In the genomic region with DNA sequence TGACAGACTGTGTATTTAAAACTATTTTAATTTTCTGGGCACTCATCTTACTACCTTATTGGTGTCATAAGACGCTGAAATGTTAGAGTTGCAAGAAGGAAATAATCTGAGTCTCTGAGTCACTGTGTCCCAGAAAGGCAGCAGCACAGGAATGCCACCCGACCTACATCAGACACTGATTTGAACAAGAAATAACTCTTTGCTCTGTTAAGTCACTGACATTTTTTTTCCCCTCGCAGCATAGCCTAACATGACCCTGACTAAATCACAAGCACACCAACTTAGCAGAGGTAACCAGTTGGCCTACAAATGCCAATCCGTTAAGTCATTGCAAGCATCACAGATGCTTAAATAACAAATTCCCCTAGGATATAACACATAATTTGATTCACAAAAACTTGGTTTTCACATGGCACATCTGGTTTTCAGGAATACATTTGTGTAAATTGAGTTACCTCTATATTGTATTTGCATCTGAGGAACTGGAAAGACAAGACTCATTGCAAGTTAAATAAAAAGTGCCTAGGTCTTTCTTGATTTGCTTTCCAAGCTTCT, we compare ENCODE assay signal across 22 cellular contexts.
A peak's percentile ranks its signal among the peaks of the same experiment; 100 is the strongest.
DNase-seq lines count a peak whose midpoint lies in the region; ATAC-seq and TF ChIP-seq lines count a peak whose summit lies in the region.
"Had no signal": no experiment of that assay in that cellular context is flagged by ENCODE, and none has a peak within 500 bp of the region (broad histone marks: within the 10 kb centered on the region; RNA-seq: fewer than 3 reads in every experiment).

No MANE protein-coding gene starts in this region.

- no peak overlapping the region for H3K23ac ChIP-seq in mesendoderm (ENCODE audit: low read length)

- no peak overlapping the region for H2BK15ac ChIP-seq in mesendoderm (replicated peaks; ENCODE audit: low read depth)

- CTCF ChIA-PET in activated CD8-positive, alpha-beta T cell treated with anti-CD3 and anti-CD28 coated beads, Interleukin-2, amount 10 ng/mL, durations not matched to agents 7 days and 5 days (lab: Charles Lee) = no interaction called here

- H3K4me1 Mint-ChIP-seq in activated CD8-positive, alpha-beta T cell treated with anti-CD3 and anti-CD28 coated beads, Interleukin-2, amount 10 ng/mL, durations not matched to agents 7 days and 5 days (ENCODE audit: low read depth) = no peaks in the 10 kb centered on the region
- H3K4me1 Mint-ChIP-seq: brain; immature natural killer cell; naive thymus-derived CD4-positive, alpha-beta T cell had no signal

- no peaks in the 10 kb centered on the region for H3K4me1 ChIP-seq in mesendoderm (ENCODE audit: control insufficient read depth, low read depth, low read length)
- H3K4me1 ChIP-seq: BLaER1 treated with 17β-estradiol and CSF1 and Interleukin-3, amounts not matched to agents 10 nM and 100 nM; pancreas had no signal

- no peaks in the 10 kb centered on the region for H3K79me1 ChIP-seq in mesendoderm (ENCODE audit: low read length)

- no peak overlapping the region for H3K4ac ChIP-seq in mesendoderm (ENCODE audit: low read depth, low read length)

- no peak overlapping the region for H3K9ac ChIP-seq in mesendoderm (ENCODE audit: low read length)
- H3K9ac ChIP-seq: BLaER1 treated with 17β-estradiol and CSF1 and Interleukin-3, amounts not matched to agents 10 nM and 100 nM had no signal

- H3K4me3 Mint-ChIP-seq in activated CD8-positive, alpha-beta T cell treated with anti-CD3 and anti-CD28 coated beads, Interleukin-2, amount 10 ng/mL, durations not matched to agents 7 days and 5 days = no peak overlapping the region
- H3K4me3 Mint-ChIP-seq: brain; immature natural killer cell; naive thymus-derived CD4-positive, alpha-beta T cell had no signal

- no peak for ATAC-seq in activated CD8-positive, alpha-beta T cell treated with anti-CD3 and anti-CD28 coated beads, Interleukin-2, amount 10 ng/mL, durations not matched to agents 7 days and 5 days
- ATAC-seq in GM18502 (IDR thresholded peaks at IDR 0.05; ENCODE audit: poor library complexity, unreplicated experiment) (no peak), GM18505 (IDR thresholded peaks at IDR 0.05; ENCODE audit: unreplicated experiment) (no peak)
- ATAC-seq: activated naive CD4-positive, alpha-beta T cell treated with anti-CD3 and anti-CD28 coated beads, Interleukin-2, amount 50 U/mL, for 72 hours; naive thymus-derived CD4-positive, alpha-beta T cell; Panc1 had no signal

- H3K27ac ChIP-seq in mesendoderm (ENCODE audit: low read depth, low read length) = no peak overlapping the region
- H3K27ac ChIP-seq: BLaER1 treated with 17β-estradiol and CSF1 and Interleukin-3, amounts not matched to agents 10 nM and 100 nM; pancreas; skin epidermis; stomach had no signal

- H3K36me3 ChIP-seq in mesendoderm (ENCODE audit: control insufficient read depth, insufficient read depth, low read length) = no peaks in the 10 kb centered on the region
- H3K36me3 ChIP-seq: BLaER1 treated with 17β-estradiol and CSF1 and Interleukin-3, amounts not matched to agents 10 nM and 100 nM; pancreas; stomach had no signal

- H4K8ac ChIP-seq in mesendoderm (ENCODE audit: low read depth, low read length) = no peak overlapping the region

- H3K18ac ChIP-seq in mesendoderm (ENCODE audit: low read length) = no peak overlapping the region

- DNase-seq in AG10803 (ENCODE audit: low read depth) (peak; percentile 41), LHCN-M2 (ENCODE audit: low read depth) (peak; percentile 62), epithelial cell of esophagus (ENCODE audit: low read depth) (peak; percentile 70), mesendoderm (peak; percentile 22), NCI-H345 treated with DMSO at 0.1 percent for 48 hours (lab: John Stamatoyannopoulos, UW; ENCODE audit: unreplicated experiment) (no peak)
- no peak for DNase-seq in activated CD8-positive, alpha-beta T cell treated with anti-CD3 and anti-CD28 coated beads, Interleukin-2, amount 10 ng/mL, durations not matched to agents 7 days and 5 days
- DNase-seq: activated CD8-positive, alpha-beta memory T cell treated with anti-CD3 and anti-CD28 coated beads for 24 hours; erythroblast; GDM1; HCEC 1CT; immature natural killer cell; naive thymus-derived CD4-positive, alpha-beta T cell; pancreas; stimulated activated CD4-positive, alpha-beta T cell treated with anti-CD3 and anti-CD28 coated beads, Interleukin-2, amount 100 ng/mL, for 48 hours; stomach had no signal

- H2BK120ac ChIP-seq in mesendoderm (ENCODE audit: low read depth, low read length) = no peak overlapping the region

- no peaks in the 10 kb centered on the region for H3K79me2 ChIP-seq in mesendoderm (ENCODE audit: control insufficient read depth, insufficient read depth, low read length)

- no peak overlapping the region for H3K4me2 ChIP-seq in mesendoderm (ENCODE audit: low read length)
- H3K4me2 ChIP-seq: BLaER1 treated with 17β-estradiol and CSF1 and Interleukin-3, amounts not matched to agents 10 nM and 100 nM had no signal

- H2BK5ac ChIP-seq in mesendoderm (ENCODE audit: low read length) = no peak overlapping the region

- H3K9me3 Mint-ChIP-seq in activated CD8-positive, alpha-beta T cell treated with anti-CD3 and anti-CD28 coated beads, Interleukin-2, amount 10 ng/mL, durations not matched to agents 7 days and 5 days (ENCODE audit: insufficient read depth) = no peaks in the 10 kb centered on the region

- POLR2A ChIA-PET in activated CD8-positive, alpha-beta T cell treated with anti-CD3 and anti-CD28 coated beads, Interleukin-2, amount 10 ng/mL, durations not matched to agents 7 days and 5 days (lab: Charles Lee) = no interaction called here

- no peak overlapping the region for H4K5ac ChIP-seq in mesendoderm (ENCODE audit: low read length)

- no peak overlapping the region for H2AK5ac ChIP-seq in mesendoderm (ENCODE audit: low read length)

- no peaks in the 10 kb centered on the region for H3K27me3 ChIP-seq in mesendoderm (ENCODE audit: insufficient read depth, low read length, poor library complexity)
- H3K27me3 ChIP-seq: BLaER1 treated with 17β-estradiol and CSF1 and Interleukin-3, amounts not matched to agents 10 nM and 100 nM; pancreas; stomach had no signal

- no peak overlapping the region for H3K4me3 ChIP-seq in AG10803 (ENCODE audit: low read length)
- no peak overlapping the region for H3K4me3 ChIP-seq in epithelial cell of esophagus (ENCODE audit: low read length)
- no peak overlapping the region for H3K4me3 ChIP-seq in mesendoderm (ENCODE audit: low read length)
- H3K4me3 ChIP-seq: BLaER1 treated with 17β-estradiol and CSF1 and Interleukin-3, amounts not matched to agents 10 nM and 100 nM; pancreas; skin epidermis; stomach had no signal

- no peak overlapping the region for H3K56ac ChIP-seq in mesendoderm (ENCODE audit: low read length)

- no CpG with 5 or more reads among the region's 4 CpGs for WGBS in mesendoderm (ENCODE audit: extremely low coverage, insufficient coverage, low lambda C conversion rate)

- no peak for TF ChIP-seq CTCF in AG10803 (conservative IDR thresholded peaks at IDR 0.05; ENCODE audit: low read length)
- TF ChIP-seq CTCF in epithelial cell of esophagus (IDR thresholded peaks at IDR 0.05; ENCODE audit: insufficient read depth, low read depth, low read length, missing control alignments) = no peak

- no peak for TF ChIP-seq POLR2A in GM18505 (IDR thresholded peaks at IDR 0.05; ENCODE audit: borderline replicate concordance, extremely low read depth, insufficient read depth, insufficient read length)

- H3K36me3 Mint-ChIP-seq in activated CD8-positive, alpha-beta T cell treated with anti-CD3 and anti-CD28 coated beads, Interleukin-2, amount 10 ng/mL, durations not matched to agents 7 days and 5 days (ENCODE audit: low read depth) = no peaks in the 10 kb centered on the region
- H3K36me3 Mint-ChIP-seq: brain had no signal

- no peak overlapping the region for H3K27ac Mint-ChIP-seq in activated CD8-positive, alpha-beta T cell treated with anti-CD3 and anti-CD28 coated beads, Interleukin-2, amount 10 ng/mL, durations not matched to agents 7 days and 5 days
- H3K27ac Mint-ChIP-seq: activated naive CD4-positive, alpha-beta T cell treated with anti-CD3 and anti-CD28 coated beads, Interleukin-2, amount 50 U/mL, for 72 hours; brain; immature natural killer cell; naive thymus-derived CD4-positive, alpha-beta T cell had no signal

- H3K27me3 Mint-ChIP-seq in activated CD8-positive, alpha-beta T cell treated with anti-CD3 and anti-CD28 coated beads, Interleukin-2, amount 10 ng/mL, durations not matched to agents 7 days and 5 days (ENCODE audit: low read depth) = no peaks in the 10 kb centered on the region
- H3K27me3 Mint-ChIP-seq: naive thymus-derived CD4-positive, alpha-beta T cell had no signal

Comparison
In these comparisons a context has a peak if more than half of its experiments do, and no peak if none do; other contexts are left out.
1. DNase-seq: peak in AG10803 (single experiment), LHCN-M2 (single experiment), epithelial cell of esophagus (single experiment) and mesendoderm (single experiment); none in activated CD8-positive, alpha-beta T cell treated with anti-CD3 and anti-CD28 coated beads, Interleukin-2, amount 10 ng/mL, durations not matched to agents 7 days and 5 days (single experiment) and NCI-H345 treated with DMSO at 0.1 percent for 48 hours (single experiment).